In the genomic region with DNA sequence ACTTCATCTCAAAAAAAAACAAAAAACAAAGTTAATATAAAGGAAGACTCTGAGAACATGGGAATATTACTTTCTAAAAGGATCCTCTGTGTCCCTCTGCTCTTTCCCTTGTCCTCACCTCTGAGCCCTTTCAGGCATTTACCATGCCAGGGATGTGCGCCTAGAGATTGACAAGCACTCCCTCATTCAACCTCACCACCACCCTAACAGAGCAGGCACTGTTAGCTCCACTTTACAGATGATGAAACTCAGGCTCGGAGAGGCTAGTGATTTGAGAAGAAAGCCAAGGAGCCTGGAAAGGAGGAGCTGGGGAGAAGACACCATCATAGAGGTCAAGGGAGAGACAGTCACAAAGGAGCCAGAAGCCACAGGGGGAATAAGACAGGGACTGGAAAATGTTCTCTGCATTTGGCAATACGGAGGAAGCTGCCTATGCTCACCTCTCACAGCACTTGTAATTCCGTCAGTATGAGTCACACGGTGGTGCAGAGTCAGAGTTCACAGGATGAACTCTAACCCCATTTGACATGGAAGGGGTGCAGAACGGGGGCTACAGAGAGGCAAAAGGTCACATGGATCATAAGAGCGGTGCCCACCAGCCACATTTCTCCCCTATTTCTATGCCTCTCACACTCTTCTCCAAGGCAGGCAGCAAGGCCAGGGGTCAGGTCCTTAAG, we compare ENCODE assay signal across 1 cellular context.
TF ChIP-seq lines count a peak whose summit lies in the region.

No MANE protein-coding gene starts in this region.

TF ChIP-seq in H1, 55 proteins besides CTCF, POLR2A, EP300 and RAD21:
- no peak for TF ChIP-seq EGR1 (IDR thresholded peaks at IDR 0.05; ENCODE audit: borderline replicate concordance, low read depth, low read length)
- TF ChIP-seq JUN (IDR thresholded peaks at IDR 0.05; ENCODE audit: low read depth, low read length) = no peak
- TF ChIP-seq, protein P1, sequence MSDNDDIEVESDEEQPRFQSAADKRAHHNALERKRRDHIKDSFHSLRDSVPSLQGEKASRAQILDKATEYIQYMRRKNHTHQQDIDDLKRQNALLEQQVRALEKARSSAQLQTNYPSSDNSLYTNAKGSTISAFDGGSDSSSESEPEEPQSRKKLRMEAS (IDR thresholded peaks at IDR 0.05) = no peak
- TF ChIP-seq RFX5 (IDR thresholded peaks at IDR 0.05; ENCODE audit: borderline replicate concordance, low read depth, low read length) = no peak
- no peak for TF ChIP-seq TEAD4 (IDR thresholded peaks at IDR 0.05; ENCODE audit: low read depth, low read length)
- TF ChIP-seq TCF12 (IDR thresholded peaks at IDR 0.05; ENCODE audit: low read depth, low read length) = no peak
- TF ChIP-seq POU5F1 (IDR thresholded peaks at IDR 0.05; ENCODE audit: low read depth, low read length) = no peak
- TF ChIP-seq CEBPB (IDR thresholded peaks at IDR 0.05; ENCODE audit: low read depth, low read length) = no peak
- no peak for TF ChIP-seq BCL11A (IDR thresholded peaks at IDR 0.05; ENCODE audit: low read depth in 2 of 2, low read length in 2 of 2)
- TF ChIP-seq, protein P2, sequence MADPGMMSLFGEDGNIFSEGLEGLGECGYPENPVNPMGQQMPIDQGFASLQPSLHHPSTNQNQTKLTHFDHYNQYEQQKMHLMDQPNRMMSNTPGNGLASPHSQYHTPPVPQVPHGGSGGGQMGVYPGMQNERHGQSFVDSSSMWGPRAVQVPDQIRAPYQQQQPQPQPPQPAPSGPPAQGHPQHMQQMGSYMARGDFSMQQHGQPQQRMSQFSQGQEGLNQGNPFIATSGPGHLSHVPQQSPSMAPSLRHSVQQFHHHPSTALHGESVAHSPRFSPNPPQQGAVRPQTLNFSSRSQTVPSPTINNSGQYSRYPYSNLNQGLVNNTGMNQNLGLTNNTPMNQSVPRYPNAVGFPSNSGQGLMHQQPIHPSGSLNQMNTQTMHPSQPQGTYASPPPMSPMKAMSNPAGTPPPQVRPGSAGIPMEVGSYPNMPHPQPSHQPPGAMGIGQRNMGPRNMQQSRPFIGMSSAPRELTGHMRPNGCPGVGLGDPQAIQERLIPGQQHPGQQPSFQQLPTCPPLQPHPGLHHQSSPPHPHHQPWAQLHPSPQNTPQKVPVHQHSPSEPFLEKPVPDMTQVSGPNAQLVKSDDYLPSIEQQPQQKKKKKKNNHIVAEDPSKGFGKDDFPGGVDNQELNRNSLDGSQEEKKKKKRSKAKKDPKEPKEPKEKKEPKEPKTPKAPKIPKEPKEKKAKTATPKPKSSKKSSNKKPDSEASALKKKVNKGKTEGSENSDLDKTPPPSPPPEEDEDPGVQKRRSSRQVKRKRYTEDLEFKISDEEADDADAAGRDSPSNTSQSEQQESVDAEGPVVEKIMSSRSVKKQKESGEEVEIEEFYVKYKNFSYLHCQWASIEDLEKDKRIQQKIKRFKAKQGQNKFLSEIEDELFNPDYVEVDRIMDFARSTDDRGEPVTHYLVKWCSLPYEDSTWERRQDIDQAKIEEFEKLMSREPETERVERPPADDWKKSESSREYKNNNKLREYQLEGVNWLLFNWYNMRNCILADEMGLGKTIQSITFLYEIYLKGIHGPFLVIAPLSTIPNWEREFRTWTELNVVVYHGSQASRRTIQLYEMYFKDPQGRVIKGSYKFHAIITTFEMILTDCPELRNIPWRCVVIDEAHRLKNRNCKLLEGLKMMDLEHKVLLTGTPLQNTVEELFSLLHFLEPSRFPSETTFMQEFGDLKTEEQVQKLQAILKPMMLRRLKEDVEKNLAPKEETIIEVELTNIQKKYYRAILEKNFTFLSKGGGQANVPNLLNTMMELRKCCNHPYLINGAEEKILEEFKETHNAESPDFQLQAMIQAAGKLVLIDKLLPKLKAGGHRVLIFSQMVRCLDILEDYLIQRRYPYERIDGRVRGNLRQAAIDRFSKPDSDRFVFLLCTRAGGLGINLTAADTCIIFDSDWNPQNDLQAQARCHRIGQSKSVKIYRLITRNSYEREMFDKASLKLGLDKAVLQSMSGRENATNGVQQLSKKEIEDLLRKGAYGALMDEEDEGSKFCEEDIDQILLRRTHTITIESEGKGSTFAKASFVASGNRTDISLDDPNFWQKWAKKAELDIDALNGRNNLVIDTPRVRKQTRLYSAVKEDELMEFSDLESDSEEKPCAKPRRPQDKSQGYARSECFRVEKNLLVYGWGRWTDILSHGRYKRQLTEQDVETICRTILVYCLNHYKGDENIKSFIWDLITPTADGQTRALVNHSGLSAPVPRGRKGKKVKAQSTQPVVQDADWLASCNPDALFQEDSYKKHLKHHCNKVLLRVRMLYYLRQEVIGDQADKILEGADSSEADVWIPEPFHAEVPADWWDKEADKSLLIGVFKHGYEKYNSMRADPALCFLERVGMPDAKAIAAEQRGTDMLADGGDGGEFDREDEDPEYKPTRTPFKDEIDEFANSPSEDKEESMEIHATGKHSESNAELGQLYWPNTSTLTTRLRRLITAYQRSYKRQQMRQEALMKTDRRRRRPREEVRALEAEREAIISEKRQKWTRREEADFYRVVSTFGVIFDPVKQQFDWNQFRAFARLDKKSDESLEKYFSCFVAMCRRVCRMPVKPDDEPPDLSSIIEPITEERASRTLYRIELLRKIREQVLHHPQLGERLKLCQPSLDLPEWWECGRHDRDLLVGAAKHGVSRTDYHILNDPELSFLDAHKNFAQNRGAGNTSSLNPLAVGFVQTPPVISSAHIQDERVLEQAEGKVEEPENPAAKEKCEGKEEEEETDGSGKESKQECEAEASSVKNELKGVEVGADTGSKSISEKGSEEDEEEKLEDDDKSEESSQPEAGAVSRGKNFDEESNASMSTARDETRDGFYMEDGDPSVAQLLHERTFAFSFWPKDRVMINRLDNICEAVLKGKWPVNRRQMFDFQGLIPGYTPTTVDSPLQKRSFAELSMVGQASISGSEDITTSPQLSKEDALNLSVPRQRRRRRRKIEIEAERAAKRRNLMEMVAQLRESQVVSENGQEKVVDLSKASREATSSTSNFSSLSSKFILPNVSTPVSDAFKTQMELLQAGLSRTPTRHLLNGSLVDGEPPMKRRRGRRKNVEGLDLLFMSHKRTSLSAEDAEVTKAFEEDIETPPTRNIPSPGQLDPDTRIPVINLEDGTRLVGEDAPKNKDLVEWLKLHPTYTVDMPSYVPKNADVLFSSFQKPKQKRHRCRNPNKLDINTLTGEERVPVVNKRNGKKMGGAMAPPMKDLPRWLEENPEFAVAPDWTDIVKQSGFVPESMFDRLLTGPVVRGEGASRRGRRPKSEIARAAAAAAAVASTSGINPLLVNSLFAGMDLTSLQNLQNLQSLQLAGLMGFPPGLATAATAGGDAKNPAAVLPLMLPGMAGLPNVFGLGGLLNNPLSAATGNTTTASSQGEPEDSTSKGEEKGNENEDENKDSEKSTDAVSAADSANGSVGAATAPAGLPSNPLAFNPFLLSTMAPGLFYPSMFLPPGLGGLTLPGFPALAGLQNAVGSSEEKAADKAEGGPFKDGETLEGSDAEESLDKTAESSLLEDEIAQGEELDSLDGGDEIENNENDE (IDR thresholded peaks at IDR 0.05; ENCODE audit: insufficient replicate concordance, low read length) = no peak
- no peak for TF ChIP-seq SIRT6 (IDR thresholded peaks at IDR 0.05; ENCODE audit: low read length)
- no peak for TF ChIP-seq TBP (IDR thresholded peaks at IDR 0.05; ENCODE audit: low read depth, low read length)
- TF ChIP-seq SP4 (IDR thresholded peaks at IDR 0.05; ENCODE audit: low read length) = no peak
- TF ChIP-seq, protein P3, sequence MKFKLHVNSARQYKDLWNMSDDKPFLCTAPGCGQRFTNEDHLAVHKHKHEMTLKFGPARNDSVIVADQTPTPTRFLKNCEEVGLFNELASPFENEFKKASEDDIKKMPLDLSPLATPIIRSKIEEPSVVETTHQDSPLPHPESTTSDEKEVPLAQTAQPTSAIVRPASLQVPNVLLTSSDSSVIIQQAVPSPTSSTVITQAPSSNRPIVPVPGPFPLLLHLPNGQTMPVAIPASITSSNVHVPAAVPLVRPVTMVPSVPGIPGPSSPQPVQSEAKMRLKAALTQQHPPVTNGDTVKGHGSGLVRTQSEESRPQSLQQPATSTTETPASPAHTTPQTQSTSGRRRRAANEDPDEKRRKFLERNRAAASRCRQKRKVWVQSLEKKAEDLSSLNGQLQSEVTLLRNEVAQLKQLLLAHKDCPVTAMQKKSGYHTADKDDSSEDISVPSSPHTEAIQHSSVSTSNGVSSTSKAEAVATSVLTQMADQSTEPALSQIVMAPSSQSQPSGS (IDR thresholded peaks at IDR 0.05; ENCODE audit: low read length) = no peak
- TF ChIP-seq ATF3 (IDR thresholded peaks at IDR 0.05; ENCODE audit: insufficient read depth, low read depth, low read length) = no peak
- no peak for TF ChIP-seq YY1 (IDR thresholded peaks at IDR 0.05; ENCODE audit: low read depth, low read length)
- TF ChIP-seq SP2 (IDR thresholded peaks at IDR 0.05; ENCODE audit: low read length) = no peak
- no peak for TF ChIP-seq ZNF274 (IDR thresholded peaks at IDR 0.05; ENCODE audit: borderline replicate concordance, extremely low read depth, low read length)
- no peak for TF ChIP-seq POLR2AphosphoS5 (IDR thresholded peaks at IDR 0.05; ENCODE audit: low read depth, low read length)
